Comparison of ENCODE assay signal across 28 cellular contexts in genomic region chr1:222306011-222306410, GRCh38.
"Had no signal": no experiment of that assay in that cellular context is flagged by ENCODE, and none has a peak within 500 bp of the region (broad histone marks: within the 10 kb centered on the region; RNA-seq: fewer than 3 reads in every experiment).

No MANE protein-coding gene starts in this region.

- H3K9me3 ChIP-seq: stomach, suprapubic skin, testis, thoracic aorta, thyroid gland, tibial artery, tibial nerve, transverse colon, upper lobe of left lung, upper lobe of right lung, uterus, vagina had no signal

- H3K27ac ChIP-seq: stomach, suprapubic skin, testis, thoracic aorta, thyroid gland, tibial artery, tibial nerve, transverse colon, upper lobe of left lung, upper lobe of right lung, uterus, vagina had no signal

- H3K4me1 ChIP-seq: stomach, suprapubic skin, testis, thyroid gland, tibial artery, tibial nerve, transverse colon, upper lobe of left lung, upper lobe of right lung, uterus, vagina had no signal

- H3K27me3 Mint-ChIP-seq: stimulated activated naive CD8-positive, alpha-beta T cell treated with anti-CD3 and anti-CD28 coated beads, Interleukin-15, amount 100 ng/mL, for 72 hours; stimulated activated naive CD8-positive, alpha-beta T cell treated with anti-CD3 and anti-CD28 coated beads, Interleukin-15, Interleukin-2, amounts not matched to agents 100 ng/mL and 50 ng/mL, for 24 hours had no signal

- H3K27me3 ChIP-seq: stomach, suprapubic skin, testis, thyroid gland, tibial artery, tibial nerve, transverse colon, upper lobe of left lung, upper lobe of right lung, uterus, vagina had no signal

- H3K36me3 Mint-ChIP-seq: stimulated activated effector memory CD8-positive, alpha-beta T cell treated with anti-CD3 and anti-CD28 coated beads, Interleukin-12 subunit alpha, Interleukin-12 subunit beta, amount 100 ng/mL, for 72 hours; stimulated activated memory B cell treated with anti-CD40 and anti-IgM and Interleukin-4, amounts not matched to agents 10 μg/mL and 1 μg/mL and 100 μg/mL, for 72 hours; stimulated activated naive B cell treated with anti-CD40 and anti-IgM and Interleukin-4, amounts not matched to agents 10 μg/mL and 1 μg/mL and 100 μg/mL, for 72 hours; type B pancreatic cell had no signal

- H3K4me1 Mint-ChIP-seq: stimulated activated effector memory CD8-positive, alpha-beta T cell treated with anti-CD3 and anti-CD28 coated beads, Interleukin-12 subunit alpha, Interleukin-12 subunit beta, amount 100 ng/mL, for 72 hours; stimulated activated memory B cell treated with anti-CD40 and anti-IgM and Interleukin-4, amounts not matched to agents 10 μg/mL and 1 μg/mL and 100 μg/mL, for 72 hours; stimulated activated naive B cell treated with anti-CD40 and anti-IgM and Interleukin-4, amounts not matched to agents 10 μg/mL and 1 μg/mL and 100 μg/mL, for 72 hours; stimulated activated naive CD8-positive, alpha-beta T cell treated with anti-CD3 and anti-CD28 coated beads, Interleukin-15, amount 100 ng/mL, for 72 hours had no signal

- H3K4me3 Mint-ChIP-seq: stimulated activated effector memory CD8-positive, alpha-beta T cell treated with anti-CD3 and anti-CD28 coated beads, Interleukin-12 subunit alpha, Interleukin-12 subunit beta, amount 100 ng/mL, for 72 hours; stimulated activated memory B cell treated with anti-CD40 and anti-IgM and Interleukin-4, amounts not matched to agents 10 μg/mL and 1 μg/mL and 100 μg/mL, for 72 hours; stimulated activated naive B cell treated with anti-CD40 and anti-IgM and Interleukin-4, amounts not matched to agents 10 μg/mL and 1 μg/mL and 100 μg/mL, for 72 hours; stimulated activated naive CD8-positive, alpha-beta T cell treated with anti-CD3 and anti-CD28 coated beads, Interleukin-15, amount 100 ng/mL, for 72 hours; stimulated activated naive CD8-positive, alpha-beta T cell treated with anti-CD3 and anti-CD28 coated beads, Interleukin-15, Interleukin-2, amounts not matched to agents 100 ng/mL and 50 ng/mL, for 24 hours; type B pancreatic cell had no signal

- H3K4me3 ChIP-seq: stomach, suprapubic skin, testis, thoracic aorta, thyroid gland, tibial artery, tibial nerve, transverse colon, upper lobe of left lung, upper lobe of right lung, uterus, vagina had no signal

- H3K9me3 Mint-ChIP-seq: stimulated activated effector memory CD8-positive, alpha-beta T cell treated with anti-CD3 and anti-CD28 coated beads, Interleukin-12 subunit alpha, Interleukin-12 subunit beta, amount 100 ng/mL, for 72 hours; stimulated activated memory B cell treated with anti-CD40 and anti-IgM and Interleukin-4, amounts not matched to agents 10 μg/mL and 1 μg/mL and 100 μg/mL, for 72 hours; stimulated activated naive B cell treated with anti-CD40 and anti-IgM and Interleukin-4, amounts not matched to agents 10 μg/mL and 1 μg/mL and 100 μg/mL, for 72 hours; stimulated activated naive CD8-positive, alpha-beta T cell treated with anti-CD3 and anti-CD28 coated beads, Interleukin-15, amount 100 ng/mL, for 72 hours; stimulated activated naive CD8-positive, alpha-beta T cell treated with anti-CD3 and anti-CD28 coated beads, Interleukin-15, Interleukin-2, amounts not matched to agents 100 ng/mL and 50 ng/mL, for 24 hours; type B pancreatic cell had no signal

- H3K36me3 ChIP-seq: stomach, suprapubic skin, thoracic aorta, thyroid gland, tibial artery, tibial nerve, transverse colon, upper lobe of left lung, upper lobe of right lung, uterus, vagina had no signal

- DNase-seq: stimulated activated CD4-positive, alpha-beta T cell treated with anti-CD3 and anti-CD28 coated beads, Interleukin-2, amount 100 ng/mL, for 48 hours; stimulated activated CD4-positive, alpha-beta T cell treated with anti-CD3 and anti-CD28 coated beads, Interleukin-4, amount 100 ng/mL, for 1 hour; stimulated activated CD4-positive, alpha-beta T cell treated with anti-CD3 and anti-CD28 coated beads, Interleukin-4, amount 100 ng/mL, for 24 hours; stimulated activated CD4-positive, alpha-beta T cell treated with anti-CD3 and anti-CD28 coated beads, Interleukin-4, amount 100 ng/mL, for 4 hours; stimulated activated CD8-positive, alpha-beta memory T cell treated with anti-CD3 and anti-CD28 coated beads, Interleukin-4, amount 100 ng/mL, for 48 hours; stimulated activated naive B cell treated with anti-CD40 and anti-IgM and Interleukin-4, amounts not matched to agents 10 μg/mL and 1 μg/mL and 100 μg/mL, for 72 hours; stimulated activated naive CD4-positive, alpha-beta T cell; stimulated activated naive CD4-positive, alpha-beta T cell treated with Interleukin-2 at 50 U/mL for 16 hours; stimulated activated naive CD8-positive, alpha-beta T cell treated with anti-CD3 and anti-CD28 coated beads, Interleukin-15, amount 100 ng/mL, for 72 hours; stimulated activated naive CD8-positive, alpha-beta T cell treated with anti-CD3 and anti-CD28 coated beads, Interleukin-15, Interleukin-2, amounts not matched to agents 100 U/mL and 50 U/mL, for 24 hours; stomach; substantia nigra; testis; thyroid gland; tibial artery; transverse colon; trophoblast cell; upper lobe of left lung; upper lobe of right lung; uterus had no signal

- H3K27ac Mint-ChIP-seq: stimulated activated effector memory CD8-positive, alpha-beta T cell treated with anti-CD3 and anti-CD28 coated beads, Interleukin-12 subunit alpha, Interleukin-12 subunit beta, amount 100 ng/mL, for 72 hours; stimulated activated memory B cell treated with anti-CD40 and anti-IgM and Interleukin-4, amounts not matched to agents 10 μg/mL and 1 μg/mL and 100 μg/mL, for 72 hours; stimulated activated naive B cell treated with anti-CD40 and anti-IgM and Interleukin-4, amounts not matched to agents 10 μg/mL and 1 μg/mL and 100 μg/mL, for 72 hours; stimulated activated naive CD8-positive, alpha-beta T cell treated with anti-CD3 and anti-CD28 coated beads, Interleukin-15, amount 100 ng/mL, for 72 hours; stimulated activated naive CD8-positive, alpha-beta T cell treated with anti-CD3 and anti-CD28 coated beads, Interleukin-15, Interleukin-2, amounts not matched to agents 100 ng/mL and 50 ng/mL, for 24 hours; type B pancreatic cell had no signal
